ENCODE assay signal across 7 cellular contexts in the genomic region with DNA sequence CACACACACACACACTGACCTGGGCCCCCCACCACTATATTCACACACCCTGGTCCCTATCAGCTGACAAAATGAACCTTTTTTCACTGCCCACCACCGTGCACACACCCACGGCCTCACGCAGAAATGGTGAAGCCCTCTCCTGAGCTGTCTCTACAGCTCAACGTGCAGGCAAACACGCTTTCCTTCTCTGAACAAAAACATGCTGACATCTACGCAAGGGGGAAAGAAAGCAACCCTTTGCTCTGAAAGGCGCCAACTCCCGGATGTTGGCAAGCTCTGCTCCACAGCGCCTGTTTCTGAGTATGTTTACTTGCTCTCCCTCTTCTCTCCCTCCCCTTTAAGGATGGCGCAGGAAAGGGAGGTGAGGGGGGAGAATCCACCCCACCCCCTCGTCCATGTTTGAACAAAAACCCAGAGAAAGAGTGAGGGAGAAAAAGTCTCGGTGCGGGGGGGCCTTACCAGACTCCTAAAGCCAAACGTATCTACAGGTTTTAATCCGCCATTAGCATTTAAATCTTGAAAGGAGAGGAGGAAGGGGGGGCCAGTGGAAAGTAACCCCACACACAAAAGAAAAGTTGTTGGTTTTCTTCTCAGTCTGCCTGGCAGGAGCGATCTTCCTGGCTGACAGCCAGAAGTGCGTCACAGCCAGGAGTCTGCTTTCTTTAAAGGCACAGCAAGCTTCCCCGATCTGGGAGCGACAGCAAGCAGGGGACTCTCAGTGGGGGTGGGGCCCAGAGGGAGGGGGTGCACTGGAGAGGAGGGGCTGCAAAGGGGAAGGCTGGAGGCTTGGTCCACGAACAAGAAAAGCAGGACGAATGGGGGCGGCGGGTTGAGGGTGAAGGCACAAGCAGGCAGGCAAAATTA. TPM values are rescaled to one million over a fixed set of nuclear protein-coding genes. Genes with fewer than 3 reads are reported as not detected.
DNase-seq lines count a peak whose midpoint lies in the region; ATAC-seq, FAIRE-seq and TF ChIP-seq lines count a peak whose summit lies in the region.

No MANE protein-coding gene starts in this region.

- no peak overlapping the region for H3K27ac Mint-ChIP-seq in central memory CD8-positive, alpha-beta T cell (ENCODE audit: low read depth)

- no peak for FAIRE-seq in small intestine (lab: Jason Lieb, UNC)

- peaks cover 14% of the 10 kb centered on the region for H3K4me1 Mint-ChIP-seq in central memory CD8-positive, alpha-beta T cell

- H3K9me3 ChIP-seq in small intestine (ENCODE audit: control insufficient read depth, low read depth), result no peaks in the 10 kb centered on the region

- H3K4me1 ChIP-seq in small intestine (ENCODE audit: control insufficient read depth in 2 of 2, insufficient read depth in 1 of 2, low read depth in 1 of 2, low read length in 1 of 2), result peaks cover 2 to 19% of the 10 kb centered on the region in 2 donors

- H3K4me3 Mint-ChIP-seq in central memory CD8-positive, alpha-beta T cell, result no peak overlapping the region

- no peaks in the 10 kb centered on the region for H3K27me3 Mint-ChIP-seq in central memory CD8-positive, alpha-beta T cell

- peak; percentile 37 for TF ChIP-seq POLR2A in GM19193 (IDR thresholded peaks at IDR 0.05; ENCODE audit: extremely low read depth, insufficient read depth, insufficient read length)

- peak overlapping the region; percentile 92 to 97 for H3K27ac ChIP-seq in small intestine (ENCODE audit: low read depth in 1 of 2, low read length in 1 of 2)

- peak overlapping the region; percentile 50 to 85 for H3K4me3 ChIP-seq in small intestine (ENCODE audit: low read depth in 1 of 2, low read length in 2 of 2)

- peak; percentile 82 for ATAC-seq in central memory CD8-positive, alpha-beta T cell (replicated peaks; ENCODE audit: extremely low read depth, poor library complexity, severe bottlenecking)
- ATAC-seq in GM18519 (IDR thresholded peaks at IDR 0.05; ENCODE audit: low FRiP score, unreplicated experiment), result no peak

- DNase-seq in NCI-H2081 treated with DMSO at 0.1 percent for 48 hours (lab: John Stamatoyannopoulos, UW) (peak; percentile 70), iris pigment epithelial cell (ENCODE audit: low read depth) (peak; percentile 93), small intestine (peak; percentile 92)
- DNase-seq in activated CD4-positive, CD25-positive, alpha-beta regulatory T cell (lab: John Stamatoyannopoulos, UW), result peak in 3 of 4 experiments; percentile 43 to 57 (median 52)
- DNase-seq in central memory CD8-positive, alpha-beta T cell (ENCODE audit: low spot score in 2 of 2), result peak; percentile 65 to 71

- 0 to 1% (median 0%) methylated on average over 22 to 23 of the region's 23 CpGs for WGBS in small intestine, 3 donors

- H3K9me3 Mint-ChIP-seq in central memory CD8-positive, alpha-beta T cell, result no peaks in the 10 kb centered on the region

- peaks cover 0 to 2% of the 10 kb centered on the region in 2 donors for H3K36me3 ChIP-seq in small intestine (ENCODE audit: control insufficient read depth in 2 of 2, insufficient read depth in 2 of 2, low read length in 2 of 2)

- H3K27me3 ChIP-seq in small intestine (ENCODE audit: control insufficient read depth in 2 of 2, insufficient read depth in 2 of 2, low read length in 2 of 2), result no peaks in the 10 kb centered on the region

- H3K36me3 Mint-ChIP-seq in central memory CD8-positive, alpha-beta T cell (ENCODE audit: insufficient read depth), result peaks cover 9% of the 10 kb centered on the region

RNA-seq across cellular contexts. Expression of a gene that starts 39.6 kb away (rescaled TPM):
- polyA plus RNA-seq in small intestine, result 100 to 1,000 TPM in 2 of 3 donors, 10 to 100 TPM in 1; 68.1 to 121 (median 117) TPM

RNA-seq across cellular contexts. Expression of a gene that starts 39.9 kb away (rescaled TPM):
- 1 to 10 TPM; 3.8 to 5.9 (median 5.3) TPM for polyA plus RNA-seq in small intestine

RNA-seq across cellular contexts. Expression of a gene that starts 42.0 kb away (rescaled TPM):
- polyA plus RNA-seq in small intestine, result 1 to 10 TPM; 3.2 to 9.6 (median 5.6) TPM
